Comparison of ENCODE assay signal across 21 cellular contexts in genomic region chr5:39208471-39208870, GRCh38. TPM values are rescaled to one million over a fixed set of nuclear protein-coding genes. Genes with fewer than 3 reads are reported as not detected.
A peak's percentile ranks its signal among the peaks of the same experiment; 100 is the strongest.
DNase-seq lines count a peak whose midpoint lies in the region; ATAC-seq and TF ChIP-seq lines count a peak whose summit lies in the region.
"Had no signal": no experiment of that assay in that cellular context is flagged by ENCODE, and none has a peak within 500 bp of the region (broad histone marks: within the 10 kb centered on the region; RNA-seq: fewer than 3 reads in every experiment).

No MANE protein-coding gene starts in this region.

- H3K4me1 ChIP-seq in spleen = peaks cover 28 to 100% (median 79%) of the 10 kb centered on the region in 6 donors
- H3K4me1 ChIP-seq in mucosa of descending colon (ENCODE audit: low read depth) = no peaks in the 10 kb centered on the region
- H3K4me1 ChIP-seq in PC-3 (ENCODE audit: insufficient read depth, low read length) = no peaks in the 10 kb centered on the region
- H3K4me1 ChIP-seq: breast epithelium had no signal

- H3K36me3 ChIP-seq in spleen = peaks cover 0 to 9% (median 0%) of the 10 kb centered on the region in 6 donors
- H3K36me3 ChIP-seq in mucosa of descending colon (ENCODE audit: low read depth) = no peaks in the 10 kb centered on the region
- no peaks in the 10 kb centered on the region for H3K36me3 ChIP-seq in PC-3 (ENCODE audit: low read depth, low read length)
- H3K36me3 ChIP-seq: breast epithelium had no signal

- 79 to 85% (median 83%) methylated on average over 8 of the region's 8 CpGs for WGBS in spleen, 5 donors

- no peak overlapping the region for H3K4me2 ChIP-seq in PC-3 (ENCODE audit: low read length)

- H3K27me3 Mint-ChIP-seq in activated CD4-positive, alpha-beta T cell treated with anti-CD3 and anti-CD28 coated beads for 36 hours = no peaks in the 10 kb centered on the region
- H3K27me3 Mint-ChIP-seq in T-helper 17 cell = no peaks in the 10 kb centered on the region
- H3K27me3 Mint-ChIP-seq in activated naive CD8-positive, alpha-beta T cell = no peaks in the 10 kb centered on the region

- peaks cover 3% of the 10 kb centered on the region for H3K36me3 Mint-ChIP-seq in activated CD4-positive, alpha-beta T cell treated with anti-CD3 and anti-CD28 coated beads for 36 hours (ENCODE audit: low read depth)
- no peaks in the 10 kb centered on the region for H3K36me3 Mint-ChIP-seq in T-helper 17 cell (ENCODE audit: low read depth)
- H3K36me3 Mint-ChIP-seq in activated naive CD8-positive, alpha-beta T cell = peaks cover 4% of the 10 kb centered on the region

- H3K9ac ChIP-seq in PC-3 (ENCODE audit: low read length) = no peak overlapping the region

- H3K9me3 Mint-ChIP-seq in activated CD4-positive, alpha-beta T cell treated with anti-CD3 and anti-CD28 coated beads for 36 hours (ENCODE audit: low read depth) = no peaks in the 10 kb centered on the region
- H3K9me3 Mint-ChIP-seq in activated naive CD8-positive, alpha-beta T cell (ENCODE audit: low read depth) = peaks cover 4% of the 10 kb centered on the region

- H3K4me3 ChIP-seq in spleen (no peak overlapping the region), mucosa of descending colon (no peak overlapping the region), PC-3 (ENCODE audit: low read length) (no peak overlapping the region)
- H3K4me3 ChIP-seq: breast epithelium had no signal

- ATAC-seq in activated CD4-positive, alpha-beta T cell treated with anti-CD3 and anti-CD28 coated beads for 36 hours = peak; percentile 6
- ATAC-seq in T-helper 17 cell = peak; percentile 9
- no peak for ATAC-seq in mucosa of descending colon
- no peak for ATAC-seq in PC-3

- H3K27ac ChIP-seq in spleen (peak overlapping the region; percentile 38 to 88 (median 71)), PC-3 (ENCODE audit: low read length) (no peak overlapping the region)
- H3K27ac ChIP-seq: breast epithelium, epithelial cell of prostate had no signal

- H4K20me1 ChIP-seq in PC-3 (ENCODE audit: low read length) = no peaks in the 10 kb centered on the region

- CTCF ChIA-PET in activated CD4-positive, alpha-beta T cell treated with anti-CD3 and anti-CD28 coated beads for 36 hours (lab: Charles Lee) = interaction anchor here (0.6 to 1.4 kb wide), 4 partner anchors 9 to 61 kb away, joined by 3 to 5 read pairs (median 4); no protein-coding TSS in a partner anchor
- CTCF ChIA-PET in PC-3 (lab: Charles Lee) = no interaction called here

- intact Hi-C loops in activated CD4-positive, alpha-beta T cell treated with anti-CD3 and anti-CD28 coated beads for 36 hours (cut with DNase I, micrococcal nuclease) = loop anchor here in 1 of 2 experiments (2.0 to 10.0 kb wide), 2 partner anchors 14 to 1476 kb away; no protein-coding TSS in a partner anchor
- intact Hi-C loops in spleen (cut with DNase I; ENCODE audit: low total_unique reads) = no loop called here
- intact Hi-C loops in mucosa of descending colon (cut with DNase I, micrococcal nuclease) = no loop called here
- intact Hi-C loops in PC-3 (cut with micrococcal nuclease) = no loop called here

- peaks cover 82% of the 10 kb centered on the region for H3K4me1 Mint-ChIP-seq in activated CD4-positive, alpha-beta T cell treated with anti-CD3 and anti-CD28 coated beads for 36 hours
- H3K4me1 Mint-ChIP-seq in T-helper 17 cell = peaks cover 69% of the 10 kb centered on the region
- H3K4me1 Mint-ChIP-seq in activated naive CD8-positive, alpha-beta T cell (ENCODE audit: low read depth) = peaks cover 99% of the 10 kb centered on the region

- TF ChIP-seq CTCF in spleen (IDR thresholded peaks at IDR 0.05 in 8 of 11, conservative IDR thresholded peaks at IDR 0.05 in 3 of 11) (no peak), mucosa of descending colon (IDR thresholded peaks at IDR 0.05) (no peak), GM13976 (IDR thresholded peaks at IDR 0.05; ENCODE audit: borderline replicate concordance, control extremely low read depth, extremely low read depth, insufficient read depth, missing control alignments) (no peak), PC-3 (conservative IDR thresholded peaks at IDR 0.05; ENCODE audit: low read depth, low read length) (no peak)

- peak; percentile 62 for DNase-seq in activated CD4-positive, alpha-beta T cell treated with anti-CD3 and anti-CD28 coated beads for 36 hours
- no peak for DNase-seq in activated CD4-positive, alpha-beta T cell treated with anti-CD3 and anti-CD28 coated beads, Interleukin-2, amount 50 U/mL, for 4 hours
- no peak for DNase-seq in T-helper 17 cell
- DNase-seq in spleen = no peak
- DNase-seq in mucosa of descending colon = no peak
- no peak for DNase-seq in GM13976 (ENCODE audit: low spot score)
- DNase-seq in PC-3 = no peak
- DNase-seq: 8988T, dermis blood vessel endothelial cell, DMS 273 treated with DMSO at 0.1 percent for 48 hours, foreskin melanocyte, mesendoderm, NCI-H1436, NCI-H2171 treated with DMSO at 0.1 percent for 48 hours, NCI-H774, trophoblast cell had no signal

- peak overlapping the region; percentile 95 for H3K27ac Mint-ChIP-seq in activated CD4-positive, alpha-beta T cell treated with anti-CD3 and anti-CD28 coated beads for 36 hours
- peak overlapping the region; percentile 100 for H3K27ac Mint-ChIP-seq in T-helper 17 cell
- peak overlapping the region; percentile 99 for H3K27ac Mint-ChIP-seq in activated naive CD8-positive, alpha-beta T cell

- H3K27me3 ChIP-seq in spleen (replicated peaks in 1 of 7) = no peaks in the 10 kb centered on the region
- H3K27me3 ChIP-seq in PC-3 (ENCODE audit: low read length) = no peaks in the 10 kb centered on the region
- H3K27me3 ChIP-seq: breast epithelium had no signal

- no peaks in the 10 kb centered on the region for H3K9me3 ChIP-seq in T-helper 17 cell (ENCODE audit: control insufficient read depth, low read length, poor library complexity, severe bottlenecking)
- no peaks in the 10 kb centered on the region for H3K9me3 ChIP-seq in spleen
- no peaks in the 10 kb centered on the region for H3K9me3 ChIP-seq in mucosa of descending colon
- no peaks in the 10 kb centered on the region for H3K9me3 ChIP-seq in PC-3 (ENCODE audit: low read length)
- H3K9me3 ChIP-seq: breast epithelium had no signal

- H3K9me2 ChIP-seq in PC-3 (replicated peaks; ENCODE audit: low read length) = no peaks in the 10 kb centered on the region

- in situ Hi-C loops in GM13976 (cut with MboI; ENCODE audit: low sequenced_read_pairs, unreplicated experiment) = no loop called here

- H3F3A ChIP-seq in PC-3 (ENCODE audit: low read length, unreplicated experiment) = no peaks in the 10 kb centered on the region

- BruUV-seq in PC-3 (replicated peaks; lab: Mats Ljungman, UMichigan) = no TSS peak

- no peak overlapping the region for H2AFZ ChIP-seq in PC-3 (ENCODE audit: low read length)

- H3K4me3 Mint-ChIP-seq in activated CD4-positive, alpha-beta T cell treated with anti-CD3 and anti-CD28 coated beads for 36 hours = peak overlapping the region; percentile 67
- peak overlapping the region; percentile 91 for H3K4me3 Mint-ChIP-seq in T-helper 17 cell
- peak overlapping the region; percentile 85 for H3K4me3 Mint-ChIP-seq in activated naive CD8-positive, alpha-beta T cell

- H3K79me2 ChIP-seq in PC-3 (ENCODE audit: low read length) = no peaks in the 10 kb centered on the region

- no peak for TF ChIP-seq POLR2A in spleen (IDR thresholded peaks at IDR 0.05)

- POLR2A ChIA-PET in activated CD4-positive, alpha-beta T cell treated with anti-CD3 and anti-CD28 coated beads for 36 hours (lab: Charles Lee) = interaction anchor here (1.0 kb wide), 1 partner anchor 11 kb away, joined by 5 read pairs; the partner anchor contains the start of gene FYB1
- POLR2A ChIA-PET in PC-3 (lab: Charles Lee; ENCODE audit: unreplicated experiment) = no interaction called here

RNA-seq across cellular contexts. Expression of gene FYB1, which starts 10.9 kb away (rescaled TPM):
- total RNA-seq in activated CD4-positive, alpha-beta T cell treated with anti-CD3 and anti-CD28 coated beads for 36 hours = 100 to 1,000 TPM; 109 to 171 TPM
- total RNA-seq in T-helper 17 cell (100 to 1,000 TPM; 499 to 517 TPM), spleen (100 to 1,000 TPM; 178 to 287 (median 228) TPM), mucosa of descending colon (10 to 100 TPM; 11.5 to 19.4 (median 13.1) TPM), PC-3 (2014; rRNA removed) (0.81 and 1.1 TPM in 2 replicates)
- 10 to 100 TPM; 21.0 to 26.3 (median 23.3) TPM for polyA plus RNA-seq in spleen
- total RNA-seq: dermis blood vessel endothelial cell, kidney epithelial cell had no signal
- polyA plus RNA-seq: neural cell had no signal

Comparison
In these comparisons a context has a peak if more than half of its experiments do, and no peak if none do; other contexts are left out.
1. ATAC-seq: peak in activated CD4-positive, alpha-beta T cell treated with anti-CD3 and anti-CD28 coated beads for 36 hours (single experiment) and T-helper 17 cell (single experiment); none in mucosa of descending colon (single experiment) and PC-3 (single experiment).
2. RNA of gene FYB1, which starts 10.9 kb away (total RNA-seq): 499 to 517 TPM in T-helper 17 cell, 178 to 287 TPM in spleen and 109 to 171 TPM in activated CD4-positive, alpha-beta T cell treated with anti-CD3 and anti-CD28 coated beads for 36 hours; 11.5 to 19.4 TPM in mucosa of descending colon and 0.81 to 1.1 TPM in PC-3; every median in the first group is over 4 times any median in the second.
3. Peak in every context shown above with its lines, with median percentiles within 50 percentile points of each other: H3K27ac Mint-ChIP-seq and H3K4me3 Mint-ChIP-seq.